32 cellular contexts compared by ENCODE assay signal in the genomic region with DNA sequence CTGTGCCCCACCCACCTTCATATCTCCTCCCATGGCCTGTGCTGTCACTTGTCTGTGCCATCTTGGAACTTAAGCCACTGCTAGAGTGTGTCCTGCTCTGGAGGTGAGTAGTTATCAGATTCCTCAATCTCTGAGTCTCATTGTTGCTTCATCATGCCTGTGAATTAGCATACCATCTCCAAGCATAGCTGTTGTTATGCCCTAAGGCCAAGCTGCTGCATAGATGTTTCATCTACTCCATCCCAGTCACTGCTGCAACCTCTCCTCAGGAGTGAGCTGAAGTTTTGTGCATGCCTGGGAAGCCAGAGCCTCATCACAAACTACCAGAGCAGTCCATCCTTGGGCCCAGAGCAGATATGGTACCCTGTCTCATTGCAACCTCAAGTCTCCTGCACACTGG.
"Had no signal": no experiment of that assay in that cellular context is flagged by ENCODE, and none has a peak within 500 bp of the region (broad histone marks: within the 10 kb centered on the region; RNA-seq: fewer than 3 reads in every experiment).

No MANE protein-coding gene starts in this region.

- H3K4me3 Mint-ChIP-seq: activated CD4-positive, alpha-beta memory T cell treated with anti-CD3 and anti-CD28 coated beads for 36 hours; activated CD8-positive, alpha-beta memory T cell treated with anti-CD3 and anti-CD28 coated beads, Interleukin-2, amount 10 ng/mL, durations not matched to agents 7 days and 5 days; activated CD8-positive, alpha-beta T cell treated with anti-CD3 and anti-CD28 coated beads, Interleukin-2, amount 10 ng/mL, durations not matched to agents 7 days and 5 days; activated naive CD4-positive, alpha-beta T cell treated with anti-CD3 and anti-CD28 coated beads for 36 hours; activated naive CD4-positive, alpha-beta T cell treated with anti-CD3 and anti-CD28 coated beads, Interleukin-2, amount 50 U/mL, for 24 hours; activated naive CD8-positive, alpha-beta T cell treated with anti-CD3 and anti-CD28 coated beads for 36 hours; activated naive CD8-positive, alpha-beta T cell treated with anti-CD3 and anti-CD28 coated beads, Interleukin-2, amount 50 U/mL, for 24 hours; activated T-helper 1 cell treated with anti-CD3 and anti-CD28 coated beads, Interleukin-12 subunit alpha, Interleukin-12 subunit beta, Interleukin-2, Interleukin-4 antibody, amounts not matched to agents 30 ng/mL and 10 ng/mL and 1 ng/mL, durations not matched to agents 14 hours and 24 hours and 36 hours; central memory CD8-positive, alpha-beta T cell; dendritic cell treated with granulocyte-macrophage colony-stimulating factor and Interleukin-4, amounts not matched to agents 40 ng/mL and 50 ng/mL, for 4 days; WTC11 had no signal

- H3K4me3 ChIP-seq: adrenal gland, body of pancreas, coronary artery, dorsolateral prefrontal cortex had no signal

- H3K9me3 Mint-ChIP-seq: activated naive CD8-positive, alpha-beta T cell treated with anti-CD3 and anti-CD28 coated beads, Interleukin-2, amount 50 U/mL, for 24 hours had no signal

- H3K27ac Mint-ChIP-seq: activated CD4-positive, alpha-beta memory T cell treated with anti-CD3 and anti-CD28 coated beads for 36 hours; activated CD8-positive, alpha-beta memory T cell treated with anti-CD3 and anti-CD28 coated beads, Interleukin-2, amount 10 ng/mL, durations not matched to agents 7 days and 5 days; activated CD8-positive, alpha-beta T cell treated with anti-CD3 and anti-CD28 coated beads, Interleukin-2, amount 10 ng/mL, durations not matched to agents 7 days and 5 days; activated naive CD4-positive, alpha-beta T cell treated with anti-CD3 and anti-CD28 coated beads for 36 hours; activated naive CD4-positive, alpha-beta T cell treated with anti-CD3 and anti-CD28 coated beads, Interleukin-2, amount 50 U/mL, for 24 hours; activated naive CD8-positive, alpha-beta T cell treated with anti-CD3 and anti-CD28 coated beads for 36 hours; activated naive CD8-positive, alpha-beta T cell treated with anti-CD3 and anti-CD28 coated beads, Interleukin-2, amount 50 U/mL, for 24 hours; activated T-helper 1 cell treated with anti-CD3 and anti-CD28 coated beads, Interleukin-12 subunit alpha, Interleukin-12 subunit beta, Interleukin-2, Interleukin-4 antibody, amounts not matched to agents 30 ng/mL and 10 ng/mL and 1 ng/mL, durations not matched to agents 14 hours and 24 hours and 36 hours; activated T-helper 2 cell treated with anti-CD3 and anti-CD28 coated beads, Interferon-gamma antibody, Interleukin-2, Interleukin-4, amounts not matched to agents 10 μg/mL and 5 μg/mL and 100 μg/mL, durations not matched to agents 14 hours and 24 hours and 36 hours; dendritic cell treated with granulocyte-macrophage colony-stimulating factor and Interleukin-4, amounts not matched to agents 40 ng/mL and 50 ng/mL, for 4 days; WTC11 had no signal

- H3K9me3 ChIP-seq: adrenal gland had no signal

- ATAC-seq: activated CD8-positive, alpha-beta memory T cell treated with anti-CD3 and anti-CD28 coated beads, Interleukin-2, amount 10 ng/mL, durations not matched to agents 7 days and 5 days; activated CD8-positive, alpha-beta T cell treated with anti-CD3 and anti-CD28 coated beads, Interleukin-2, amount 10 ng/mL, durations not matched to agents 7 days and 5 days; activated naive CD8-positive, alpha-beta T cell treated with anti-CD3 and anti-CD28 coated beads, Interleukin-2, amount 50 U/mL, for 24 hours; body of pancreas; WTC11 had no signal

- H3K36me3 ChIP-seq: adrenal gland had no signal

- FAIRE-seq: frontal cortex had no signal

- DNase-seq: activated CD4-positive, alpha-beta memory T cell treated with anti-CD3 and anti-CD28 coated beads for 36 hours; activated CD4-positive, alpha-beta T cell treated with anti-CD3 and anti-CD28 coated beads for 1 hour; activated CD4-positive, alpha-beta T cell treated with anti-CD3 and anti-CD28 coated beads for 4 hours; activated CD4-positive, alpha-beta T cell treated with anti-CD3 and anti-CD28 coated beads, Interleukin-2, amount 50 U/mL, for 1 hour; activated CD8-positive, alpha-beta memory T cell treated with anti-CD3 and anti-CD28 coated beads, Interleukin-2, amount 10 ng/mL, durations not matched to agents 7 days and 5 days; activated CD8-positive, alpha-beta memory T cell treated with anti-CD3 and anti-CD28 coated beads, Interleukin-2, amount 50 U/mL, for 4 hours; activated CD8-positive, alpha-beta T cell treated with anti-CD3 and anti-CD28 coated beads, Interleukin-2, amount 10 ng/mL, durations not matched to agents 7 days and 5 days; activated effector memory CD4-positive, alpha-beta T cell treated with anti-CD3 and anti-CD28 coated beads, Interleukin-2, amount 50 U/mL, for 16 hours; activated naive CD4-positive, alpha-beta T cell treated with anti-CD3 and anti-CD28 coated beads for 36 hours; activated naive CD8-positive, alpha-beta T cell treated with anti-CD3 and anti-CD28 coated beads for 36 hours; activated naive CD8-positive, alpha-beta T cell treated with anti-CD3 and anti-CD28 coated beads, Interleukin-2, amount 50 U/mL, for 24 hours; activated T-cell treated with anti-CD3 and anti-CD28 coated beads, Interleukin-2, amount 50 U/mL, for 1 hour; activated T-cell treated with anti-CD3 and anti-CD28 coated beads, Interleukin-2, amount 50 U/mL, for 48 hours; adrenal gland; amygdala; aorta; body of pancreas; dorsolateral prefrontal cortex; effector memory CD4-positive, alpha-beta T cell; foreskin fibroblast; head of caudate nucleus; T-helper 2 cell had no signal

- H3K4me1 ChIP-seq: adrenal gland, body of pancreas had no signal

- H3K27me3 ChIP-seq: adrenal gland, body of pancreas had no signal

- H3K36me3 Mint-ChIP-seq: activated CD4-positive, alpha-beta memory T cell treated with anti-CD3 and anti-CD28 coated beads for 36 hours; activated CD8-positive, alpha-beta memory T cell treated with anti-CD3 and anti-CD28 coated beads, Interleukin-2, amount 10 ng/mL, durations not matched to agents 7 days and 5 days; activated naive CD4-positive, alpha-beta T cell treated with anti-CD3 and anti-CD28 coated beads, Interleukin-2, amount 50 U/mL, for 24 hours; activated naive CD8-positive, alpha-beta T cell treated with anti-CD3 and anti-CD28 coated beads for 36 hours; WTC11 had no signal

- H3K4me1 Mint-ChIP-seq: activated CD8-positive, alpha-beta memory T cell treated with anti-CD3 and anti-CD28 coated beads, Interleukin-2, amount 10 ng/mL, durations not matched to agents 7 days and 5 days; activated naive CD4-positive, alpha-beta T cell treated with anti-CD3 and anti-CD28 coated beads, Interleukin-2, amount 50 U/mL, for 24 hours; activated naive CD8-positive, alpha-beta T cell treated with anti-CD3 and anti-CD28 coated beads for 36 hours; activated naive CD8-positive, alpha-beta T cell treated with anti-CD3 and anti-CD28 coated beads, Interleukin-2, amount 50 U/mL, for 24 hours; central memory CD8-positive, alpha-beta T cell; WTC11 had no signal

- H3K27me3 Mint-ChIP-seq: activated CD4-positive, alpha-beta memory T cell treated with anti-CD3 and anti-CD28 coated beads for 36 hours; activated CD8-positive, alpha-beta memory T cell treated with anti-CD3 and anti-CD28 coated beads, Interleukin-2, amount 10 ng/mL, durations not matched to agents 7 days and 5 days; activated naive CD4-positive, alpha-beta T cell treated with anti-CD3 and anti-CD28 coated beads, Interleukin-2, amount 50 U/mL, for 24 hours; activated naive CD8-positive, alpha-beta T cell treated with anti-CD3 and anti-CD28 coated beads for 36 hours; activated naive CD8-positive, alpha-beta T cell treated with anti-CD3 and anti-CD28 coated beads, Interleukin-2, amount 50 U/mL, for 24 hours; central memory CD8-positive, alpha-beta T cell; dendritic cell treated with granulocyte-macrophage colony-stimulating factor and Interleukin-4, amounts not matched to agents 40 ng/mL and 50 ng/mL, for 4 days had no signal

- H3K27ac ChIP-seq: adrenal gland, body of pancreas, coronary artery, dorsolateral prefrontal cortex, epithelial cell of prostate, VCaP had no signal
